Comparison of ENCODE assay signal across 9 cellular contexts in the genomic region with DNA sequence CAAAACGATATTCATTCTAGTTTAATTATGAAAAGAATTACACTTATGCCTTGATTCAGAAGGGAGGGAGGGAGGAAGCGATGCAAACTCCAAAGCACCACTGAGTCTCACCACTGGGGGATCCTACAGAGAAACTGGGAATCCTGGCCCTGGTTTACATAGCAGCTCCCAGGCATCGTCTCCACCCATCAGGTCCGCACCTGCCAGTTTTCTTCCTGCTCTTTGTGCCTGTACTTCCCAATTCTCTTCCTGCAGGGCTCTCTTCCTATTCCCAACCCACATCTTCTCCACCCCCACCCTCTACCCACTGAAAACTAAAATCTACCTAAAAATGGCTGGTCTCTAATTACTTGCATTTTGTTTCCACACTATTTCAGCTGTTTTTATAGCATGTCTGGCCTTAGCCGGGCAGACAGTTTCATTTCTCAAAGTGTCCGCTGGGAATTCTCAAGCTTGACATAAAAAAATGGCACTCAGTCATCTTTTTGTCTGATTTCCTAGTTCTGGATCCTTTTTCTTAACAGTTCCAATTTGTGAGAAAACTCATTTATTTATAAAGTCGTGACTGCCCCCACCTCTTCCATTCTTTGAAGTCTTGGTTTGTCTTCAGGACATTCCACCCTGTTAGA. TPM values are rescaled to one million over a fixed set of nuclear protein-coding genes. Genes with fewer than 3 reads are reported as not detected.
A peak's percentile ranks its signal among the peaks of the same experiment; 100 is the strongest.
DNase-seq lines count a peak whose midpoint lies in the region; ATAC-seq, FAIRE-seq and TF ChIP-seq lines count a peak whose summit lies in the region.
"Had no signal": no experiment of that assay in that cellular context is flagged by ENCODE, and none has a peak within 500 bp of the region (broad histone marks: within the 10 kb centered on the region; RNA-seq: fewer than 3 reads in every experiment).

No MANE protein-coding gene starts in this region.

- TF ChIP-seq EP300 in sigmoid colon (IDR thresholded peaks at IDR 0.05): no peak

- intact Hi-C loops in sigmoid colon (cut with DNase I): no loop called here

- H3K27me3 Mint-ChIP-seq in activated T-cell treated with anti-CD3 and anti-CD28 coated beads, Interleukin-2, amount 50 U/mL, for 4 hours (ENCODE audit: low read depth): no peaks in the 10 kb centered on the region

- peak overlapping the region; percentile 89 for H3K4me3 ChIP-seq in epithelial cell of esophagus (ENCODE audit: low read length)
- no peak overlapping the region for H3K4me3 ChIP-seq in sigmoid colon

- H3K4me3 Mint-ChIP-seq in activated T-cell treated with anti-CD3 and anti-CD28 coated beads, Interleukin-2, amount 50 U/mL, for 4 hours: peak overlapping the region; percentile 82

- H3K27me3 ChIP-seq in sigmoid colon: no peaks in the 10 kb centered on the region

- peaks cover 15% of the 10 kb centered on the region for H3K36me3 Mint-ChIP-seq in activated T-cell treated with anti-CD3 and anti-CD28 coated beads, Interleukin-2, amount 50 U/mL, for 4 hours (ENCODE audit: insufficient read depth)

- no peak for DNase-seq in activated T-cell treated with anti-CD3 and anti-CD28 coated beads, Interleukin-2, amount 50 U/mL, for 4 hours
- DNase-seq in activated T-cell treated with anti-CD3 and anti-CD28 coated beads, Interleukin-2, amount 50 U/mL, for 48 hours: no peak
- DNase-seq in OCI-M1 (lab: John Stamatoyannopoulos, UW) (peak; percentile 62), epithelial cell of esophagus (ENCODE audit: low read depth) (peak; percentile 72), sigmoid colon (no peak), GM19239 (ENCODE audit: insufficient read length, low spot score) (no peak), NCI-H1436 treated with DMSO at 0.1 percent for 48 hours (lab: John Stamatoyannopoulos, UW) (no peak)

- FAIRE-seq in GM19239 (lab: Jason Lieb, UNC): no peak
- FAIRE-seq: endometrium had no signal

- peaks cover 83% of the 10 kb centered on the region for H3K4me1 Mint-ChIP-seq in activated T-cell treated with anti-CD3 and anti-CD28 coated beads, Interleukin-2, amount 50 U/mL, for 4 hours (ENCODE audit: low read depth)

- TF ChIP-seq CTCF in epithelial cell of esophagus (IDR thresholded peaks at IDR 0.05; ENCODE audit: insufficient read depth, low read depth, low read length, missing control alignments): peak; percentile 41
- TF ChIP-seq CTCF in sigmoid colon (IDR thresholded peaks at IDR 0.05): peak in 1 of 4 experiments; percentile 35

- 28 to 64% methylated on average over 7 of the region's 7 CpGs for WGBS in sigmoid colon, 2 donors

- no peak for TF ChIP-seq POLR2A in sigmoid colon (IDR thresholded peaks at IDR 0.05)

- no peaks in the 10 kb centered on the region for H3K9me3 ChIP-seq in sigmoid colon

- no peaks in the 10 kb centered on the region for H3K9me3 Mint-ChIP-seq in activated T-cell treated with anti-CD3 and anti-CD28 coated beads, Interleukin-2, amount 50 U/mL, for 4 hours

- peaks cover 0 to 53% (median 39%) of the 10 kb centered on the region in 4 donors for H3K4me1 ChIP-seq in sigmoid colon

- H3K27ac ChIP-seq in sigmoid colon: peak overlapping the region; percentile 92 to 99 (median 98)

- H3K36me3 ChIP-seq in sigmoid colon: no peaks in the 10 kb centered on the region

- no peak for ATAC-seq in activated T-cell treated with anti-CD3 and anti-CD28 coated beads, Interleukin-2, amount 50 U/mL, for 4 hours
- ATAC-seq in GM18867 (IDR thresholded peaks at IDR 0.05; ENCODE audit: unreplicated experiment): no peak

RNA-seq across cellular contexts. Expression of a gene that starts 1.6 kb away (rescaled TPM):
- 100 to 1,000 TPM; 199 to 329 (median 211) TPM for total RNA-seq in activated T-cell treated with anti-CD3 and anti-CD28 coated beads, Interleukin-2, amount 50 U/mL, for 4 hours
- 10 to 100 TPM; 55.1 to 73.1 (median 62.8) TPM for total RNA-seq in sigmoid colon
- polyA plus RNA-seq in sigmoid colon: 100 to 1,000 TPM; 153 to 210 (median 195) TPM

Comparison
In these comparisons a context has a peak if more than half of its experiments do, and no peak if none do; other contexts are left out.
1. DNase-seq: peak in OCI-M1 (single experiment) and epithelial cell of esophagus (single experiment); none in activated T-cell treated with anti-CD3 and anti-CD28 coated beads, Interleukin-2, amount 50 U/mL, for 4 hours (single experiment), activated T-cell treated with anti-CD3 and anti-CD28 coated beads, Interleukin-2, amount 50 U/mL, for 48 hours (0 of 2), sigmoid colon (single experiment), GM19239 (single experiment) and NCI-H1436 treated with DMSO at 0.1 percent for 48 hours (single experiment).